ENCODE assay signal across 8 cellular contexts in the genomic region with DNA sequence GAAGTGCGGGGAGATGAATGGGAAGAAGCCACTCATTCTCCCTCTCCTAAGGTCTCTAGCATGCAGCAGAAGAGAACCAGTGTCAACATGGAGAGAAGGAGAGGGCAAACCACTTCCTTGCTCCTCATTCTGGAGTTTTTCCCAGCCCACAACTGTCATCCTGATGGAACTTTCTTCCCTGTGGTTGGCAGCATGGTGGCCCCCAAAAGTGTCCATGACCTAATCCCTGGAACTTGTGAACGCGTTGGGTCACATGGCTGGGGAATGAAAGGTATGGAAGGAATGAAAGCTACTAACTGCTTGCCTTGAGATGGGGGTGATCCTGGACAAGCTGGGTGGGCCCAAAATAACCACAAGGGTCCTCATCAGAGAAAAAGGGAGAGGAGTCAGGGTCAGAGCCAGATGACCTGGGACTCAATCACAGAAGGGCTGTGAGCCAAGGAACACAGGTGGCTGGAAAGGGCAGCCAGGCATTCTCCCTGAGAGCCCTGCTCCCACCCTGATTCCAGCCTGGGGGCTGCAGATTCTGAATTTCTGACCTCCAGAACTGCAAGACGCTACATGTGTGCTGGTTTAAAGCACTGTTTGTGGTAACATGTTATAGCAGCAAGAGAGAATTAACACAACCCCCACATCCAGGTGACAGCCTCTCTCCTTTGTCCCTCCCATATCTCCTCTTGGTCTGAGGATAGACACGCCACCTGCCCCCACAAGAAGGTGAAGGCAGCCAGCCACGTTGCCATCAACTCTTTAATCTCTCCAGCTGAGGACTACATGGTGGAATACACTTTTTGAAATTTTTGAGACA.
DNase-seq lines count a peak whose midpoint lies in the region; ATAC-seq, FAIRE-seq and TF ChIP-seq lines count a peak whose summit lies in the region.

No MANE protein-coding gene starts in this region.

- no peak overlapping the region for H2AFZ ChIP-seq in smooth muscle cell (ENCODE audit: low read depth)

- H3K9ac ChIP-seq in smooth muscle cell (ENCODE audit: low read depth): peak overlapping the region; percentile 35

- FAIRE-seq in GM12892 (lab: Jason Lieb, UNC): peak; percentile 51

- H3K36me3 ChIP-seq in smooth muscle cell (ENCODE audit: low read depth): no peaks in the 10 kb centered on the region
- H3K36me3 ChIP-seq in HAP-1 (replicated peaks): peaks cover 15% of the 10 kb centered on the region

- H3K4me3 ChIP-seq in smooth muscle cell (no peak overlapping the region), HAP-1 (no peak overlapping the region)

- H3F3A ChIP-seq in smooth muscle cell (ENCODE audit: low read depth): no peaks in the 10 kb centered on the region

- intact Hi-C loops in Right ventricle myocardium superior (cut with DNase I): no loop called here

- TF ChIP-seq CTCF in VCaP (conservative IDR thresholded peaks at IDR 0.05) (no peak), smooth muscle cell (IDR thresholded peaks at IDR 0.05; ENCODE audit: borderline replicate concordance, insufficient read depth, poor library complexity, severe bottlenecking) (no peak)

- H3K4me2 ChIP-seq in smooth muscle cell: peak overlapping the region; percentile 66

- in situ Hi-C loops in HAP-1 (cut with MboI; ENCODE audit: low sequenced_read_pairs): no loop called here

- DNase-seq in GM12892 (ENCODE audit: insufficient read length) (no peak), Right ventricle myocardium superior (peak; percentile 25), smooth muscle cell (lab: John Stamatoyannopoulos, UW; ENCODE audit: unreplicated experiment) (no peak), ureter (ENCODE audit: low spot score) (no peak), HAP-1 (ENCODE audit: low spot score in 2 of 2) (no peak)

- H3K27me3 ChIP-seq in smooth muscle cell (ENCODE audit: low read depth) (no peaks in the 10 kb centered on the region), HAP-1 (ENCODE audit: low read depth) (no peaks in the 10 kb centered on the region)

- no peaks in the 10 kb centered on the region for H3K9me3 ChIP-seq in smooth muscle cell (replicated peaks; ENCODE audit: low read depth)
- no peaks in the 10 kb centered on the region for H3K9me3 ChIP-seq in HAP-1

- WGBS in smooth muscle cell (ENCODE audit: low lambda C conversion rate): 60% methylated on average over 6 of the region's 6 CpGs

- no peaks in the 10 kb centered on the region for H4K20me1 ChIP-seq in smooth muscle cell (ENCODE audit: low read depth)

- peak overlapping the region; percentile 60 for H3K27ac ChIP-seq in VCaP
- peak overlapping the region; percentile 89 for H3K27ac ChIP-seq in smooth muscle cell (ENCODE audit: low read depth)

- ATAC-seq in Right ventricle myocardium superior (ENCODE audit: poor library complexity): peak; percentile 23
- ATAC-seq in HG02981 (IDR thresholded peaks at IDR 0.05; ENCODE audit: unreplicated experiment): no peak
- no peak for ATAC-seq in GM21576 (IDR thresholded peaks at IDR 0.05; ENCODE audit: unreplicated experiment)

- no peaks in the 10 kb centered on the region for H3K79me2 ChIP-seq in smooth muscle cell (ENCODE audit: low read depth)

- H3K4me1 ChIP-seq in smooth muscle cell (ENCODE audit: low read depth) (peaks cover 3% of the 10 kb centered on the region), HAP-1 (no peaks in the 10 kb centered on the region; the same call in 1 of the 2 replicates)

- no peak for TF ChIP-seq POLR2A in GM12892 (IDR thresholded peaks at IDR 0.05; ENCODE audit: low read depth, low read length)
